In the genomic region with DNA sequence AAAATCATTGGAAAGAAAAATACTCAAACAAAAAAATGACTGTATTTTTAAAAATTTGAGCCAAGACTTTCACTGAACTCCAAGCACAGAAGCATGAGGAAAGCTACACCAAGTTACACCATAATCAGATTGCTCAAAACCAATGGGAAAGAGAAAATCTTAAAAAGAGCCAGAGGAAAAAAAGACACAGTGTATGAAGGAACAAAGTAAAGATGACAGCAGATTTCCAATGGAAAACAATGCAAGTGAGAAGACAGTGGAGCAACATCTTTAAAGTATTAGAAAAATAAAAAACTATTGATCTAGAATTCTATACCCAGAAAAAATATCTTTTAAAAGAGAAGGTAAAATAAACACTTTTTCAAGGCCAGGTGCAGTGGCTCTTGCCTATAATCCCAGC, we compare ENCODE assay signal across 14 cellular contexts.
DNase-seq lines count a peak whose midpoint lies in the region; ATAC-seq and TF ChIP-seq lines count a peak whose summit lies in the region.
"Had no signal": no experiment of that assay in that cellular context is flagged by ENCODE, and none has a peak within 500 bp of the region (broad histone marks: within the 10 kb centered on the region; RNA-seq: fewer than 3 reads in every experiment).

No MANE protein-coding gene starts in this region.

- peaks cover 30% of the 10 kb centered on the region for H3K9me3 Mint-ChIP-seq in WTC11

- H3K4me1 Mint-ChIP-seq in WTC11 = no peaks in the 10 kb centered on the region
- H3K4me1 Mint-ChIP-seq: CD4-positive, alpha-beta memory T cell; H9 had no signal

- peaks cover 4% of the 10 kb centered on the region; the same call in 1 of the 2 replicates for H3K36me3 Mint-ChIP-seq in WTC11

- CTCF ChIA-PET in WTC11 (lab: Charles Lee) = no interaction called here

- H4K20me1 ChIP-seq in GM23248 (ENCODE audit: insufficient read depth) = no peaks in the 10 kb centered on the region

- H3K4me3 Mint-ChIP-seq in WTC11 = no peak overlapping the region
- H3K4me3 Mint-ChIP-seq: CD4-positive, alpha-beta memory T cell; H9 had no signal

- H2AFZ ChIP-seq in GM23248 = no peak overlapping the region

- H3K36me3 ChIP-seq in GM23248 (ENCODE audit: low read depth) (no peaks in the 10 kb centered on the region), H7 (replicated peaks; ENCODE audit: control insufficient read depth, insufficient read depth, low read length) (no peaks in the 10 kb centered on the region)

- H3K4me2 ChIP-seq in GM23248 (ENCODE audit: unreplicated experiment) = no peak overlapping the region

- no peaks in the 10 kb centered on the region for H3K4me1 ChIP-seq in GM23248 (ENCODE audit: insufficient read depth)

- H3K9ac ChIP-seq in GM23248 = no peak overlapping the region

- no peak overlapping the region for H3K27ac ChIP-seq in GM23248

- no peaks in the 10 kb centered on the region for H3F3A ChIP-seq in GM23248 (ENCODE audit: insufficient read depth)

- peaks cover 43% of the 10 kb centered on the region for H3K27me3 ChIP-seq in GM23248 (replicated peaks; ENCODE audit: insufficient read depth)
- H3K27me3 ChIP-seq in H7 (ENCODE audit: control insufficient read depth, insufficient read depth, low read length) = no peaks in the 10 kb centered on the region

- in situ Hi-C loops in GM23248 (cut with MboI) = no loop called here

- DNase-seq in GM23248 (peak; percentile 15), H7 (peak; percentile 1), WTC11 (ENCODE audit: low spot score) (no peak), NCI-H1694 (lab: John Stamatoyannopoulos, UW) (no peak), HuH-7 (ENCODE audit: low spot score) (no peak)
- DNase-seq: C1 segment of cervical spinal cord; Calu3; CD4-positive, alpha-beta memory T cell; COR-L47; DMS53; DMS79 treated with DMSO at 0.1 percent for 48 hours; GF-D8; H9 had no signal

- TF ChIP-seq CTCF in WTC11 (IDR thresholded peaks at IDR 0.05) = no peak

- peaks cover 2% of the 10 kb centered on the region for H3K9me3 ChIP-seq in GM23248 (ENCODE audit: low read depth)

- no peaks in the 10 kb centered on the region for H3K79me2 ChIP-seq in GM23248 (ENCODE audit: insufficient read depth)

- H3K27ac Mint-ChIP-seq in WTC11 = no peak overlapping the region
- H3K27ac Mint-ChIP-seq: CD4-positive, alpha-beta memory T cell; H9 had no signal

- ATAC-seq in WTC11 (no peak), HG03342 (IDR thresholded peaks at IDR 0.05; ENCODE audit: unreplicated experiment) (no peak)

- no peak overlapping the region for H3K4me3 ChIP-seq in GM23248
- no peak overlapping the region for H3K4me3 ChIP-seq in H7 (ENCODE audit: insufficient read depth, low read depth, low read length)

- POLR2A ChIA-PET in WTC11 (lab: Charles Lee) = no interaction called here

- peaks cover 4% of the 10 kb centered on the region; the same call in 1 of the 2 replicates for H3K27me3 Mint-ChIP-seq in WTC11 (ENCODE audit: low read depth)

- no peaks in the 10 kb centered on the region for H3K9me2 ChIP-seq in GM23248 (ENCODE audit: insufficient read depth)

TF ChIP-seq in WTC11, 78 proteins besides CTCF, POLR2A, EP300 and RAD21:
- TF ChIP-seq RORB (CRISPR knock-in tag; IDR thresholded peaks at IDR 0.05) = no peak
- peak; percentile 88 for TF ChIP-seq ZNF317 (CRISPR knock-in tag; IDR thresholded peaks at IDR 0.05; ENCODE audit: borderline replicate concordance, low read depth)

Comparison
In these comparisons a context has a peak if more than half of its experiments do, and no peak if none do; other contexts are left out.
1. DNase-seq: peak in GM23248 (single experiment) and H7 (single experiment); none in WTC11 (single experiment), NCI-H1694 (single experiment) and HuH-7 (single experiment).